In the genomic region with DNA sequence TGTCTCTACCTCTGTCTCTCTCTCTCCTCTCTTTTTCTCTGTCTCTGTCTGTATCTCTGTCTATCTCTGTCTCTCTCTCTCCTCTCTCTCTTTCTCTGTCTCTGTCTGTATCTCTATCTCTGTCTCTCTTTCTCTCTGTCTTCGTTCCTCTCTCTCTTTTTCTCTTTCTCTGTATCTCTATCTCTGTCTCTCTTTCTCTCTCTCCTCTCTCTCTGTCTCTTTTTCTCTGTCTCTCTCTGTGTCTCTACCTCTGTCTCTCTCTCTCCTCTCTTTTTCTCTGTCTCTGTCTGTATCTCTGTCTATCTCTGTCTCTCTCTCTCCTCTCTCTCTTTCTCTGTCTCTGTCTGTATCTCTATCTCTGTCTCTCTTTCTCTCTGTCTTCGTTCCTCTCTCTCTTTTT, we compare ENCODE assay signal across 14 cellular contexts. TPM values are rescaled to one million over a fixed set of nuclear protein-coding genes. Genes with fewer than 3 reads are reported as not detected.
"Had no signal": no experiment of that assay in that cellular context is flagged by ENCODE, and none has a peak within 500 bp of the region (broad histone marks: within the 10 kb centered on the region; RNA-seq: fewer than 3 reads in every experiment).

No MANE protein-coding gene starts in this region.

RNA-seq across cellular contexts. Expression of a gene that starts 4.5 kb away (rescaled TPM):
- total RNA-seq: dermis microvascular lymphatic vessel endothelial cell, endodermal cell, esophagus mucosa, glomerular endothelial cell, heart right ventricle, kidney epithelial cell, left cardiac atrium, left lung, left ventricle myocardium superior, lower lobe of right lung, lung microvascular endothelial cell, mesothelial cell of epicardium, myocyte had no signal
- polyA plus RNA-seq: heart right ventricle, keratinocyte had no signal
